ENCODE assay signal across 19 cellular contexts in the genomic region with DNA sequence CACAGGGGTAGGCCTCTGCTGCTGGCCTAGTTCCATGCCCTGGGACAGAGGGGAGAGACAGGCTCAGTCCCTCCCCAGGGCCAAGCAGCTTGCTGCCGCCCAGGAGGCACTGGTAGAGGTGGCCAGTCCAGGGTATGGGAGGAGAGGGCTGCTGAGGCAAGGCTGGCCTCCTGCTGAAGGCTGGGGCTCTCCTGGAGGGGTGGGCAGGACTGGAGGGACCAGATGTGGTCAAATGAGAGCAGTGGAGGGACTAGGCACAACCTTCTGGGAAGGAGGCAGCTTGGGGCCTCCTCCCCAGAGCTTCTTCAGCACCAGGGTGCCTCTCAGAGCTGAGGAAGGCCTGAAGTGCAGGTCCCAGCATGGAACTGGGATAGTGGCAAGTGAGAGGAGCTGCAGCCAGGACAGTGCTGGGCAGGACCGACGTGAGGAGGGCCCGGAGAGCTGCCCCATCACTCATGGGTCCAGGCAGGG. TPM values are rescaled to one million over a fixed set of nuclear protein-coding genes. Genes with fewer than 3 reads are reported as not detected.
"Had no signal": no experiment of that assay in that cellular context is flagged by ENCODE, and none has a peak within 500 bp of the region (broad histone marks: within the 10 kb centered on the region; RNA-seq: fewer than 3 reads in every experiment).

No MANE protein-coding gene starts in this region.

- H3K4me1 Mint-ChIP-seq: activated CD4-positive, alpha-beta T cell treated with anti-CD3 and anti-CD28 coated beads, Interleukin-2, amount 10 ng/mL, durations not matched to agents 7 days and 5 days; activated naive CD4-positive, alpha-beta T cell treated with anti-CD3 and anti-CD28 coated beads, Interleukin-2, amount 10 ng/mL, durations not matched to agents 7 days and 5 days; activated T-helper 17 cell treated with anti-CD3 and anti-CD28 coated beads, Interleukin-2, amount 50 U/mL, for 72 hours; naive B cell; stimulated activated memory B cell treated with anti-CD40 and anti-IgM and Interleukin-4, amounts not matched to agents 10 μg/mL and 1 μg/mL and 100 μg/mL, for 72 hours had no signal

- DNase-seq: activated CD4-positive, alpha-beta T cell treated with anti-CD3 and anti-CD28 coated beads, Interleukin-2, amount 10 ng/mL, durations not matched to agents 7 days and 5 days; activated naive CD4-positive, alpha-beta T cell treated with anti-CD3 and anti-CD28 coated beads, Interleukin-2, amount 10 ng/mL, durations not matched to agents 7 days and 5 days; activated T-cell treated with anti-CD3 and anti-CD28 coated beads for 4 hours; erythroblast; left ventricle myocardium inferior; mucosa of descending colon; naive B cell; spleen; stimulated activated CD4-positive, alpha-beta T cell treated with anti-CD3 and anti-CD28 coated beads, Interleukin-4, amount 100 ng/mL, for 4 hours had no signal

- H3K27ac Mint-ChIP-seq: activated CD4-positive, alpha-beta T cell treated with anti-CD3 and anti-CD28 coated beads, Interleukin-2, amount 10 ng/mL, durations not matched to agents 7 days and 5 days; activated naive CD4-positive, alpha-beta T cell treated with anti-CD3 and anti-CD28 coated beads, Interleukin-2, amount 10 ng/mL, durations not matched to agents 7 days and 5 days; activated T-helper 17 cell treated with anti-CD3 and anti-CD28 coated beads, Interleukin-2, amount 50 U/mL, for 72 hours; stimulated activated memory B cell treated with anti-CD40 and anti-IgM and Interleukin-4, amounts not matched to agents 10 μg/mL and 1 μg/mL and 100 μg/mL, for 72 hours; T-helper 1 cell treated with Interleukin-12 subunit alpha and Interleukin-12 subunit beta and Interleukin-4 antibody, amounts not matched to agents 30 μg/mL and 1 μg/mL, for 36 hours had no signal

- H3K9me3 ChIP-seq: ascending aorta, left ventricle myocardium inferior, mucosa of descending colon, spleen, thoracic aorta had no signal

- H3K4me3 Mint-ChIP-seq: activated CD4-positive, alpha-beta T cell treated with anti-CD3 and anti-CD28 coated beads, Interleukin-2, amount 10 ng/mL, durations not matched to agents 7 days and 5 days; activated naive CD4-positive, alpha-beta T cell treated with anti-CD3 and anti-CD28 coated beads, Interleukin-2, amount 10 ng/mL, durations not matched to agents 7 days and 5 days; activated T-helper 17 cell treated with anti-CD3 and anti-CD28 coated beads, Interleukin-2, amount 50 U/mL, for 72 hours; central memory CD8-positive, alpha-beta T cell; stimulated activated memory B cell treated with anti-CD40 and anti-IgM and Interleukin-4, amounts not matched to agents 10 μg/mL and 1 μg/mL and 100 μg/mL, for 72 hours; T-helper 1 cell treated with Interleukin-12 subunit alpha and Interleukin-12 subunit beta and Interleukin-4 antibody, amounts not matched to agents 30 μg/mL and 1 μg/mL, for 36 hours had no signal

- H3K9me3 Mint-ChIP-seq: activated CD4-positive, alpha-beta T cell treated with anti-CD3 and anti-CD28 coated beads, Interleukin-2, amount 10 ng/mL, durations not matched to agents 7 days and 5 days; activated naive CD4-positive, alpha-beta T cell treated with anti-CD3 and anti-CD28 coated beads, Interleukin-2, amount 10 ng/mL, durations not matched to agents 7 days and 5 days; central memory CD8-positive, alpha-beta T cell; T-helper 1 cell treated with Interleukin-12 subunit alpha and Interleukin-12 subunit beta and Interleukin-4 antibody, amounts not matched to agents 30 μg/mL and 1 μg/mL, for 36 hours had no signal

- H3K27ac ChIP-seq: ascending aorta, coronary artery, left ventricle myocardium inferior, parathyroid adenoma, spleen, thoracic aorta had no signal

- H3K9ac ChIP-seq: parathyroid adenoma had no signal

- H3K4me3 ChIP-seq: ascending aorta, coronary artery, left ventricle myocardium inferior, mucosa of descending colon, spleen, thoracic aorta had no signal

- ATAC-seq: activated T-helper 17 cell treated with anti-CD3 and anti-CD28 coated beads, Interleukin-2, amount 50 U/mL, for 72 hours; mucosa of descending colon; stimulated activated memory B cell treated with anti-CD40 and anti-IgM and Interleukin-4, amounts not matched to agents 10 μg/mL and 1 μg/mL and 100 μg/mL, for 72 hours had no signal

- H3K27me3 ChIP-seq: ascending aorta had no signal

- H3K4me1 ChIP-seq: ascending aorta, left ventricle myocardium inferior, parathyroid adenoma had no signal

- H3K36me3 Mint-ChIP-seq: activated naive CD4-positive, alpha-beta T cell treated with anti-CD3 and anti-CD28 coated beads, Interleukin-2, amount 10 ng/mL, durations not matched to agents 7 days and 5 days; stimulated activated memory B cell treated with anti-CD40 and anti-IgM and Interleukin-4, amounts not matched to agents 10 μg/mL and 1 μg/mL and 100 μg/mL, for 72 hours had no signal

- H3K36me3 ChIP-seq: ascending aorta, left ventricle myocardium inferior, spleen, thoracic aorta had no signal

RNA-seq across cellular contexts. Expression of a gene that starts 29.8 kb away (rescaled TPM):
- total RNA-seq: activated CD4-positive, alpha-beta T cell treated with anti-CD3 and anti-CD28 coated beads, Interleukin-2, amount 10 ng/mL, durations not matched to agents 7 days and 5 days; activated CD8-positive, alpha-beta memory T cell treated with anti-CD3 and anti-CD28 coated beads for 36 hours; activated T-helper 17 cell treated with anti-CD3 and anti-CD28 coated beads, Interleukin-2, amount 50 U/mL, for 72 hours; ascending aorta; kidney epithelial cell; left ventricle myocardium inferior; spleen; thoracic aorta had no signal
- polyA plus RNA-seq: spleen had no signal
